In the genomic region with DNA sequence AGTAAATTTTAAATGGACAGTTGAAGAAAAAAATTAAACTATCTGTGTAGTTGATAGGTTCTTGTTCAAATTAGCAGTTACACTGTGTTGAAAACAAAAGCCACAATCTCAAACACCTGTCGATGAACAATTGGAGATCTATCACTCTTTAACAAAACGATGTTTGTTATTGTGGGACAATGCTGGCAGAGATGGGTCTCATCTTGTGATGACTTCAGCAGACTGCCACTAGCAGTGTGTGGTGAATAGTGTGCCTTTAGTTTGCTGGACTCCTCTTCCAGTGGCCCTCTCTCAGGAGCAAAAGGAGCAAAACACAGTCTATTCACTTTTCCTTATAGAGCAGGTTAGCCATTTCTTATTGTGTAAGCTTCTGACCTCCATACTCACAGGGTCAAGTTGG, we compare ENCODE assay signal across 21 cellular contexts.
"Had no signal": no experiment of that assay in that cellular context is flagged by ENCODE, and none has a peak within 500 bp of the region (broad histone marks: within the 10 kb centered on the region; RNA-seq: fewer than 3 reads in every experiment).

No MANE protein-coding gene starts in this region.

- H3K36me3 Mint-ChIP-seq: activated CD8-positive, alpha-beta memory T cell treated with anti-CD3 and anti-CD28 coated beads, Interleukin-2, amount 10 ng/mL, durations not matched to agents 7 days and 5 days; memory B cell; T-cell had no signal

- H3K27ac Mint-ChIP-seq: activated CD8-positive, alpha-beta memory T cell treated with anti-CD3 and anti-CD28 coated beads, Interleukin-2, amount 10 ng/mL, durations not matched to agents 7 days and 5 days; activated naive CD4-positive, alpha-beta T cell treated with anti-CD3 and anti-CD28 coated beads for 36 hours; activated naive CD8-positive, alpha-beta T cell treated with anti-CD3 and anti-CD28 coated beads, Interleukin-2, amount 50 U/mL, for 24 hours; activated T-helper 2 cell treated with anti-CD3 and anti-CD28 coated beads, Interferon-gamma antibody, Interleukin-2, Interleukin-4, amounts not matched to agents 10 μg/mL and 5 μg/mL and 100 μg/mL, durations not matched to agents 14 hours and 24 hours and 36 hours; memory B cell; natural killer cell treated with Interleukin-12 subunit alpha and Interleukin-12 subunit beta and Interleukin-15 and Interleukin-18, amount 100 ng/mL, for 72 hours; T-cell had no signal

- H3K9me3 Mint-ChIP-seq: natural killer cell treated with Interleukin-12 subunit alpha and Interleukin-12 subunit beta and Interleukin-15 and Interleukin-18, amount 100 ng/mL, for 72 hours; T-cell had no signal

- DNase-seq: activated CD4-positive, alpha-beta T cell treated with anti-CD3 and anti-CD28 coated beads, Interleukin-2, amount 50 U/mL, for 4 hours; activated CD8-positive, alpha-beta memory T cell treated with anti-CD3 and anti-CD28 coated beads, Interleukin-2, amount 10 ng/mL, durations not matched to agents 7 days and 5 days; activated naive CD4-positive, alpha-beta T cell treated with anti-CD3 and anti-CD28 coated beads for 36 hours; activated naive CD8-positive, alpha-beta T cell treated with anti-CD3 and anti-CD28 coated beads, Interleukin-2, amount 50 U/mL, for 24 hours; activated T-cell treated with anti-CD3 and anti-CD28 coated beads, Interleukin-2, amount 50 U/mL, for 1 hour; esophagus squamous epithelium; heart right ventricle; kidney; left ventricle myocardium inferior; occipital lobe; psoas muscle; SK-N-SH; stimulated activated CD4-positive, alpha-beta T cell treated with anti-CD3 and anti-CD28 coated beads, Interleukin-1b, Interleukin-23, amount 100 ng/mL, for 48 hours; stomach; T-cell; T1000; thyroid gland had no signal

- H3K27ac ChIP-seq: esophagus squamous epithelium, heart right ventricle, left ventricle myocardium inferior, psoas muscle, stomach, thyroid gland had no signal

- H3K4me1 Mint-ChIP-seq: activated CD8-positive, alpha-beta memory T cell treated with anti-CD3 and anti-CD28 coated beads, Interleukin-2, amount 10 ng/mL, durations not matched to agents 7 days and 5 days; activated naive CD8-positive, alpha-beta T cell treated with anti-CD3 and anti-CD28 coated beads, Interleukin-2, amount 50 U/mL, for 24 hours; memory B cell; T-cell had no signal

- ATAC-seq: activated CD4-positive, CD25-positive, alpha-beta regulatory T cell treated with anti-CD3 and anti-CD28 coated beads, Interleukin-2, amount 50 U/mL, for 24 hours; activated CD8-positive, alpha-beta memory T cell treated with anti-CD3 and anti-CD28 coated beads, Interleukin-2, amount 10 ng/mL, durations not matched to agents 7 days and 5 days; activated naive CD8-positive, alpha-beta T cell treated with anti-CD3 and anti-CD28 coated beads, Interleukin-2, amount 50 U/mL, for 24 hours; heart right ventricle; natural killer cell treated with Interleukin-12 subunit alpha and Interleukin-12 subunit beta and Interleukin-15 and Interleukin-18, amount 100 ng/mL, for 72 hours; psoas muscle; T-cell had no signal

- H3K4me3 Mint-ChIP-seq: activated CD8-positive, alpha-beta memory T cell treated with anti-CD3 and anti-CD28 coated beads, Interleukin-2, amount 10 ng/mL, durations not matched to agents 7 days and 5 days; activated naive CD4-positive, alpha-beta T cell treated with anti-CD3 and anti-CD28 coated beads for 36 hours; activated naive CD8-positive, alpha-beta T cell treated with anti-CD3 and anti-CD28 coated beads, Interleukin-2, amount 50 U/mL, for 24 hours; memory B cell; natural killer cell treated with Interleukin-12 subunit alpha and Interleukin-12 subunit beta and Interleukin-15 and Interleukin-18, amount 100 ng/mL, for 72 hours; T-cell had no signal
